1 cellular context compared by ENCODE assay signal in the genomic region with DNA sequence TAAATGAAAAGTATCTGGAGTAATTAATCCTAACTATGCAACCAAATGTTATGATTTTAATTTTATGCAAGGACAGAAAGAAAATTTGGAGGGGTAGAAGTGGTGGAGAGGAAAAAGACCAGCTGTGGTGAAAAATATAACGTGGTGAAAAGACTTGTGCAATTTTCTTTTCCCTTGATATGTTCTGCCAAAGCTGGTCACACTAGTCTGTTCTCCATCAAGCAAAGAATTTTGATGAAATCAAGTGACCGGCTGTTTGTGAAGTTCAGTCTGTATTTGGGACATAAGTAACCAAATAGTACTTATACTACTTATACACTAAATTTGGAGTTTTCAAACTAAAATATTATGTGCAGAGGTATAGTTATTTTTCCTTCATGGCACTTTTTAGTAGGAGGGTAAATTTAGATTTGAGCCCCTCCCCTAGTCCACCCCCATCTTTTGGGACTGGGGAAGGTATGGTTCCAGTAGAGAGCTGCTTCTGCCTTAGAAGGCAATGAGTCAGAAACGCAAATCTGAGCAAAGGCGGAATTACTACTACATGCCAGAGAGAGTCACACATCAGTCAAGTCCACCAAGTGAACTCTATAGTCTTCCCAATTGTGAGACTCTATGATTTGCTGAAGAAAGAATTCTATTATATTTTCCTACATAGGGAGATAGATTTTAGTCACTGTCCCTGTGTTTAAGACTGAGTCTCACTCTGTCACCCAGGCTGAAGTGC.
TF ChIP-seq lines count a peak whose summit lies in the region.

No MANE protein-coding gene starts in this region.

TF ChIP-seq in K562, 482 proteins besides CTCF, POLR2A, EP300 and RAD21 (continued from another document):
- no peak for TF ChIP-seq AFF4 (CRISPR knock-in tag; IDR thresholded peaks at IDR 0.05)
- TF ChIP-seq, protein P1, sequence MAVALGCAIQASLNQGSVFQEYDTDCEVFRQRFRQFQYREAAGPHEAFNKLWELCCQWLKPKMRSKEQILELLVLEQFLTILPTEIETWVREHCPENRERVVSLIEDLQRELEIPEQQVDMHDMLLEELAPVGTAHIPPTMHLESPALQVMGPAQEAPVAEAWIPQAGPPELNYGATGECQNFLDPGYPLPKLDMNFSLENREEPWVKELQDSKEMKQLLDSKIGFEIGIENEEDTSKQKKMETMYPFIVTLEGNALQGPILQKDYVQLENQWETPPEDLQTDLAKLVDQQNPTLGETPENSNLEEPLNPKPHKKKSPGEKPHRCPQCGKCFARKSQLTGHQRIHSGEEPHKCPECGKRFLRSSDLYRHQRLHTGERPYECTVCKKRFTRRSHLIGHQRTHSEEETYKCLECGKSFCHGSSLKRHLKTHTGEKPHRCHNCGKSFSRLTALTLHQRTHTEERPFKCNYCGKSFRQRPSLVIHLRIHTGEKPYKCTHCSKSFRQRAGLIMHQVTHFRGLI (CRISPR knock-in tag; IDR thresholded peaks at IDR 0.05), result no peak
- TF ChIP-seq HMG20B (CRISPR knock-in tag; IDR thresholded peaks at IDR 0.05), result no peak
- TF ChIP-seq SETDB1 (IDR thresholded peaks at IDR 0.05; ENCODE audit: low read length), result no peak
- TF ChIP-seq HDAC2 (IDR thresholded peaks at IDR 0.05), result no peak
- TF ChIP-seq, protein P2, sequence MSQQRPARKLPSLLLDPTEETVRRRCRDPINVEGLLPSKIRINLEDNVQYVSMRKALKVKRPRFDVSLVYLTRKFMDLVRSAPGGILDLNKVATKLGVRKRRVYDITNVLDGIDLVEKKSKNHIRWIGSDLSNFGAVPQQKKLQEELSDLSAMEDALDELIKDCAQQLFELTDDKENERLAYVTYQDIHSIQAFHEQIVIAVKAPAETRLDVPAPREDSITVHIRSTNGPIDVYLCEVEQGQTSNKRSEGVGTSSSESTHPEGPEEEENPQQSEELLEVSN (IDR thresholded peaks at IDR 0.05; ENCODE audit: borderline replicate concordance in 1 of 2, extremely low read depth in 1 of 2, insufficient read depth in 1 of 2, insufficient read length in 1 of 2, low read depth in 1 of 2, low read length in 1 of 2, poor library complexity in 1 of 2, severe bottlenecking in 1 of 2), result no peak
- no peak for TF ChIP-seq SMC3 (conservative IDR thresholded peaks at IDR 0.05; ENCODE audit: insufficient read depth, low read depth, low read length)
- no peak for TF ChIP-seq MAFG (tag; conservative IDR thresholded peaks at IDR 0.05)
